ENCODE assay signal across 17 cellular contexts in the genomic region with DNA sequence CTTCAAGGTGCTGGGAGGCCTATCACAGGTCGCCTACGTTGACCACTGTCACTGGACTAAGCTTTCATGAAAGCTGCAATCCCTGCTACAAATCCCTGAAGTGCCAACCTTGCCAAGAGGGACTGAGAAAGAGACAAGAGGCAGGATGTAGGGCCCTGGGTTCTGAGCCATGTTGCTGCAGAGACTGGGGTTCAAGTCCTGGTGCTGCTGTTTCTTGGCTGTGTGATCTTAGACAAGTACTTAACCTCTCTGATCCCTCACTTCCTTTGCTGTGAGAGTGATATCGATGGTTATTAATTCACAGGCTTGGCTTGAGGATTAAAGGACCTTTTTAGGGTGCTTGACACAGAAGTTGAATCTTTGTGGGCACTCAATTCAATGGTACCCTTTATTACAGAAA. TPM values are rescaled to one million over a fixed set of nuclear protein-coding genes. Genes with fewer than 3 reads are reported as not detected.
DNase-seq lines count a peak whose midpoint lies in the region; ATAC-seq and TF ChIP-seq lines count a peak whose summit lies in the region.
"Had no signal": no experiment of that assay in that cellular context is flagged by ENCODE, and none has a peak within 500 bp of the region (broad histone marks: within the 10 kb centered on the region; RNA-seq: fewer than 3 reads in every experiment).

No MANE protein-coding gene starts in this region.

- peaks cover 20% of the 10 kb centered on the region for H3K4me1 Mint-ChIP-seq in activated naive CD4-positive, alpha-beta T cell treated with anti-CD3 and anti-CD28 coated beads, Interleukin-2, amount 10 ng/mL, durations not matched to agents 7 days and 5 days
- H3K4me1 Mint-ChIP-seq in endodermal cell: no peaks in the 10 kb centered on the region
- no peaks in the 10 kb centered on the region for H3K4me1 Mint-ChIP-seq in WTC11

- H3K36me3 ChIP-seq in BLaER1: no peaks in the 10 kb centered on the region
- no peaks in the 10 kb centered on the region for H3K36me3 ChIP-seq in HEK293 (ENCODE audit: control insufficient read depth in 2 of 2, insufficient read depth in 1 of 2, low read length in 2 of 2)
- no peaks in the 10 kb centered on the region for H3K36me3 ChIP-seq in endodermal cell (ENCODE audit: control insufficient read depth, insufficient read depth, low read length)
- no peaks in the 10 kb centered on the region for H3K36me3 ChIP-seq in smooth muscle cell (ENCODE audit: low read depth)
- H3K36me3 ChIP-seq in ascending aorta: peaks cover 0 to 3% of the 10 kb centered on the region in 2 donors
- H3K36me3 ChIP-seq: HAP-1 had no signal

- H3K9me3 ChIP-seq in BLaER1: peaks cover 17% of the 10 kb centered on the region
- no peaks in the 10 kb centered on the region for H3K9me3 ChIP-seq in HEK293 (ENCODE audit: control insufficient read depth, insufficient read depth, low read depth, low read length)
- no peaks in the 10 kb centered on the region for H3K9me3 ChIP-seq in endodermal cell (ENCODE audit: control insufficient read depth, low read length)
- no peaks in the 10 kb centered on the region for H3K9me3 ChIP-seq in smooth muscle cell (replicated peaks; ENCODE audit: low read depth)
- H3K9me3 ChIP-seq in ascending aorta: no peaks in the 10 kb centered on the region
- H3K9me3 ChIP-seq: HAP-1 had no signal

- H3K27ac ChIP-seq in BLaER1 (peak overlapping the region; percentile 57), HEK293 (ENCODE audit: extremely low read depth, low read depth, low read length) (no peak overlapping the region), endodermal cell (ENCODE audit: low read depth, low read length) (no peak overlapping the region), smooth muscle cell (ENCODE audit: low read depth) (no peak overlapping the region), ascending aorta (no peak overlapping the region)

- H3K27me3 Mint-ChIP-seq in activated naive CD4-positive, alpha-beta T cell treated with anti-CD3 and anti-CD28 coated beads, Interleukin-2, amount 10 ng/mL, durations not matched to agents 7 days and 5 days: peaks cover 5% of the 10 kb centered on the region
- peaks cover 4% of the 10 kb centered on the region for H3K27me3 Mint-ChIP-seq in endodermal cell (ENCODE audit: insufficient read depth)
- H3K27me3 Mint-ChIP-seq in WTC11 (ENCODE audit: low read depth): no peaks in the 10 kb centered on the region

- CTCF ChIA-PET in activated naive CD4-positive, alpha-beta T cell treated with anti-CD3 and anti-CD28 coated beads, Interleukin-2, amount 10 ng/mL, durations not matched to agents 7 days and 5 days (lab: Charles Lee): no interaction called here
- CTCF ChIA-PET in HEK293 (lab: Yijun Ruan, JAX): no interaction called here
- CTCF ChIA-PET in WTC11 (lab: Charles Lee): interaction anchor here (1.0 to 1.6 kb wide), 3 partner anchors 51 to 105 kb away, joined by 3 to 7 read pairs (median 5); no protein-coding TSS in a partner anchor

- H3K79me2 ChIP-seq in smooth muscle cell (ENCODE audit: low read depth): no peaks in the 10 kb centered on the region

- H2AFZ ChIP-seq in smooth muscle cell (ENCODE audit: low read depth): no peak overlapping the region

- H3K9me3 Mint-ChIP-seq in activated naive CD4-positive, alpha-beta T cell treated with anti-CD3 and anti-CD28 coated beads, Interleukin-2, amount 10 ng/mL, durations not matched to agents 7 days and 5 days: no peaks in the 10 kb centered on the region
- H3K9me3 Mint-ChIP-seq in endodermal cell: no peaks in the 10 kb centered on the region
- H3K9me3 Mint-ChIP-seq in WTC11: no peaks in the 10 kb centered on the region
- H3K9me3 Mint-ChIP-seq: CD4-positive, CD25-positive, alpha-beta regulatory T cell; HFFc6; IgD-negative memory B cell had no signal

- H3K27me3 ChIP-seq in BLaER1: no peaks in the 10 kb centered on the region
- peaks cover 12% of the 10 kb centered on the region for H3K27me3 ChIP-seq in endodermal cell (ENCODE audit: control insufficient read depth, insufficient read depth, low read length, poor library complexity, severe bottlenecking)
- H3K27me3 ChIP-seq in smooth muscle cell (ENCODE audit: low read depth): no peaks in the 10 kb centered on the region
- H3K27me3 ChIP-seq in ascending aorta: no peaks in the 10 kb centered on the region

- H3K27ac Mint-ChIP-seq in activated naive CD4-positive, alpha-beta T cell treated with anti-CD3 and anti-CD28 coated beads, Interleukin-2, amount 10 ng/mL, durations not matched to agents 7 days and 5 days: no peak overlapping the region
- no peak overlapping the region for H3K27ac Mint-ChIP-seq in endodermal cell
- H3K27ac Mint-ChIP-seq in WTC11: no peak overlapping the region
- H3K27ac Mint-ChIP-seq: HFFc6, IgD-negative memory B cell had no signal

- H3F3A ChIP-seq in smooth muscle cell (ENCODE audit: low read depth): peaks cover 5% of the 10 kb centered on the region

- peak; percentile 6 for DNase-seq in activated naive CD4-positive, alpha-beta T cell treated with anti-CD3 and anti-CD28 coated beads, Interleukin-2, amount 10 ng/mL, durations not matched to agents 7 days and 5 days
- no peak for DNase-seq in activated naive CD4-positive, alpha-beta T cell treated with anti-CD3 and anti-CD28 coated beads, Interleukin-2, amount 50 U/mL, for 16 hours
- peak; percentile 26 for DNase-seq in endodermal cell
- DNase-seq in WTC11 (ENCODE audit: low spot score): no peak
- DNase-seq in smooth muscle cell (lab: John Stamatoyannopoulos, UW; ENCODE audit: unreplicated experiment): no peak
- DNase-seq in ascending aorta (ENCODE audit: low spot score in 2 of 2): no peak
- DNase-seq: CD4-positive, CD25-positive, alpha-beta regulatory T cell; DMS53; GF-D8; GOT3; HFFc6 had no signal

- H3K4me3 Mint-ChIP-seq in activated naive CD4-positive, alpha-beta T cell treated with anti-CD3 and anti-CD28 coated beads, Interleukin-2, amount 10 ng/mL, durations not matched to agents 7 days and 5 days: no peak overlapping the region
- no peak overlapping the region for H3K4me3 Mint-ChIP-seq in endodermal cell
- no peak overlapping the region for H3K4me3 Mint-ChIP-seq in WTC11
- H3K4me3 Mint-ChIP-seq: CD4-positive, CD25-positive, alpha-beta regulatory T cell; HFFc6; IgD-negative memory B cell had no signal

- TF ChIP-seq CTCF in HEK293 (tag by site-specific recombination; IDR thresholded peaks at IDR 0.05) (no peak), endodermal cell (conservative IDR thresholded peaks at IDR 0.05) (no peak), WTC11 (IDR thresholded peaks at IDR 0.05) (no peak), smooth muscle cell (IDR thresholded peaks at IDR 0.05; ENCODE audit: borderline replicate concordance, insufficient read depth, poor library complexity, severe bottlenecking) (no peak), ascending aorta (IDR thresholded peaks at IDR 0.05) (no peak)

- H3K4me2 ChIP-seq in BLaER1 (peak overlapping the region; percentile 55), smooth muscle cell (no peak overlapping the region)

- WGBS in endodermal cell (ENCODE audit: insufficient coverage in 1 of 2, insufficient read length in 1 of 2), 2 experiments: 91 to 97% methylated on average over 3 of the region's 3 CpGs
- WGBS in smooth muscle cell (ENCODE audit: low lambda C conversion rate): 97% methylated on average over 3 of the region's 3 CpGs

- H3K4me1 ChIP-seq in BLaER1: peaks cover 56% of the 10 kb centered on the region
- no peaks in the 10 kb centered on the region for H3K4me1 ChIP-seq in HEK293 (ENCODE audit: control insufficient read depth, insufficient read depth, low read length)
- no peaks in the 10 kb centered on the region for H3K4me1 ChIP-seq in endodermal cell (ENCODE audit: control insufficient read depth, insufficient read depth, low read length)
- peaks cover 7% of the 10 kb centered on the region for H3K4me1 ChIP-seq in smooth muscle cell (ENCODE audit: low read depth)
- H3K4me1 ChIP-seq in ascending aorta: no peaks in the 10 kb centered on the region
- H3K4me1 ChIP-seq: HAP-1 had no signal

- no peak overlapping the region for H3K4me3 ChIP-seq in BLaER1
- H3K4me3 ChIP-seq in HEK293 (ENCODE audit: low read depth, low read length): no peak overlapping the region
- no peak overlapping the region for H3K4me3 ChIP-seq in endodermal cell (ENCODE audit: low read length)
- H3K4me3 ChIP-seq in smooth muscle cell: no peak overlapping the region
- no peak overlapping the region for H3K4me3 ChIP-seq in ascending aorta
- H3K4me3 ChIP-seq: HAP-1 had no signal

- H4K20me1 ChIP-seq in BLaER1: no peaks in the 10 kb centered on the region
- no peaks in the 10 kb centered on the region for H4K20me1 ChIP-seq in smooth muscle cell (ENCODE audit: low read depth)

- intact Hi-C loops in ascending aorta (cut with DNase I): no loop called here

- no peaks in the 10 kb centered on the region for H3K36me3 Mint-ChIP-seq in activated naive CD4-positive, alpha-beta T cell treated with anti-CD3 and anti-CD28 coated beads, Interleukin-2, amount 10 ng/mL, durations not matched to agents 7 days and 5 days
- no peaks in the 10 kb centered on the region for H3K36me3 Mint-ChIP-seq in endodermal cell (ENCODE audit: low read depth)
- H3K36me3 Mint-ChIP-seq in WTC11: no peaks in the 10 kb centered on the region
- H3K36me3 Mint-ChIP-seq: CD4-positive, CD25-positive, alpha-beta regulatory T cell; IgD-negative memory B cell had no signal

- H3K9ac ChIP-seq in BLaER1 (no peak overlapping the region), endodermal cell (ENCODE audit: extremely low read depth, low read length, poor library complexity, severe bottlenecking) (no peak overlapping the region), smooth muscle cell (ENCODE audit: low read depth) (no peak overlapping the region)

- no peak for ATAC-seq in WTC11

- POLR2A ChIA-PET in HEK293 (lab: Yijun Ruan, JAX): no interaction called here
- POLR2A ChIA-PET in WTC11 (lab: Charles Lee): no interaction called here

TF ChIP-seq in HEK293, 187 proteins besides CTCF, POLR2A, EP300 and RAD21:
- peak; percentile 80; the same call in 1 of the 2 replicates for TF ChIP-seq ZNF768 (tag by site-specific recombination; IDR thresholded peaks at IDR 0.05)
- no peak for TF ChIP-seq KLF1 (tag by site-specific recombination; IDR thresholded peaks at IDR 0.05)

TF ChIP-seq in WTC11, 78 proteins besides CTCF, POLR2A, EP300 and RAD21 (continues in another document):
- TF ChIP-seq, protein P1, sequence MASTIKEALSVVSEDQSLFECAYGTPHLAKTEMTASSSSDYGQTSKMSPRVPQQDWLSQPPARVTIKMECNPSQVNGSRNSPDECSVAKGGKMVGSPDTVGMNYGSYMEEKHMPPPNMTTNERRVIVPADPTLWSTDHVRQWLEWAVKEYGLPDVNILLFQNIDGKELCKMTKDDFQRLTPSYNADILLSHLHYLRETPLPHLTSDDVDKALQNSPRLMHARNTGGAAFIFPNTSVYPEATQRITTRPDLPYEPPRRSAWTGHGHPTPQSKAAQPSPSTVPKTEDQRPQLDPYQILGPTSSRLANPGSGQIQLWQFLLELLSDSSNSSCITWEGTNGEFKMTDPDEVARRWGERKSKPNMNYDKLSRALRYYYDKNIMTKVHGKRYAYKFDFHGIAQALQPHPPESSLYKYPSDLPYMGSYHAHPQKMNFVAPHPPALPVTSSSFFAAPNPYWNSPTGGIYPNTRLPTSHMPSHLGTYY (CRISPR knock-in tag; IDR thresholded peaks at IDR 0.05): no peak
- no peak for TF ChIP-seq GABPB1 (CRISPR knock-in tag; IDR thresholded peaks at IDR 0.05)

RNA-seq across cellular contexts. Expression of a gene that starts 15.5 kb away (rescaled TPM):
- total RNA-seq in endodermal cell (not detected), WTC11 (2021) (0.07 to 0.20 TPM (median 0.14 TPM) in 3 replicates), smooth muscle cell (3.9 and 6.2 TPM in 2 replicates), ascending aorta (70.9 TPM)
- polyA plus RNA-seq in endodermal cell (2013, experiment 1 of 2): 0.39 TPM
- polyA plus RNA-seq in endodermal cell (2013, experiment 2 of 2): not detected
- 2.2 and 12.9 TPM in 2 replicates for polyA plus RNA-seq in smooth muscle cell
- total RNA-seq: A673; CD4-positive, CD25-positive, alpha-beta regulatory T cell; HT-29 had no signal

Comparison
In these comparisons a context has a peak if more than half of its experiments do, and no peak if none do; other contexts are left out.
1. DNase-seq: peak in activated naive CD4-positive, alpha-beta T cell treated with anti-CD3 and anti-CD28 coated beads, Interleukin-2, amount 10 ng/mL, durations not matched to agents 7 days and 5 days (single experiment) and endodermal cell (single experiment); none in activated naive CD4-positive, alpha-beta T cell treated with anti-CD3 and anti-CD28 coated beads, Interleukin-2, amount 50 U/mL, for 16 hours (single experiment), WTC11 (single experiment), smooth muscle cell (single experiment) and ascending aorta (0 of 2).
2. RNA of a gene that starts 15.5 kb away (total RNA-seq): 70.9 TPM in ascending aorta (single experiment); 3.9 to 6.2 TPM in smooth muscle cell, 0.07 to 0.20 TPM in WTC11 and not detected in endodermal cell; every median in the first group is over 10 times any median in the second.